Comparison of ENCODE assay signal across 8 cellular contexts in genomic region chr15:64387562-64388168, GRCh38.
A peak's percentile ranks its signal among the peaks of the same experiment; 100 is the strongest.
DNase-seq lines count a peak whose midpoint lies in the region; ATAC-seq and FAIRE-seq lines count a peak whose summit lies in the region.

TRIP4 (plus strand) TSS chr15:64387836; CDS start chr15:64387864, 28 bp downstream.

- ATAC-seq in GM19043 (IDR thresholded peaks at IDR 0.05; ENCODE audit: low read depth, unreplicated experiment) (peak; percentile 97), HG03378 (IDR thresholded peaks at IDR 0.05; ENCODE audit: unreplicated experiment) (peak; percentile 90)

- DNase-seq in AG20443 (ENCODE audit: low spot score) = peak; percentile 97
- DNase-seq in NCI-H524 treated with DMSO at 0.1 percent for 48 hours (lab: John Stamatoyannopoulos, UW) = peak; percentile 95
- DNase-seq in activated CD4-positive, alpha-beta T cell treated with anti-CD3 and anti-CD28 coated beads for 4 hours = peak; percentile 93 to 95
- peak; percentile 89 to 91 for DNase-seq in stimulated activated CD4-positive, alpha-beta T cell treated with anti-CD3 and anti-CD28 coated beads, Interleukin-1b, Interleukin-23, amount 100 ng/mL, for 4 hours (ENCODE audit: low read depth in 2 of 2)

- no peaks in the 10 kb centered on the region for H3K27me3 ChIP-seq in layer of hippocampus (ENCODE audit: control insufficient read depth, insufficient read depth, low read length)

- peak within 1 kb of the TSS; percentile 49 for H3K27ac ChIP-seq in layer of hippocampus (ENCODE audit: low read depth, low read length)

- peak; percentile 74 for FAIRE-seq in colon (lab: Jason Lieb, UNC)

Comparison
In these comparisons a context has a peak if more than half of its experiments do, and no peak if none do; other contexts are left out.
1. Peak in every context shown above with its lines: DNase-seq, ATAC-seq and H3K27ac ChIP-seq.